13 cellular contexts compared by ENCODE assay signal in the genomic region with DNA sequence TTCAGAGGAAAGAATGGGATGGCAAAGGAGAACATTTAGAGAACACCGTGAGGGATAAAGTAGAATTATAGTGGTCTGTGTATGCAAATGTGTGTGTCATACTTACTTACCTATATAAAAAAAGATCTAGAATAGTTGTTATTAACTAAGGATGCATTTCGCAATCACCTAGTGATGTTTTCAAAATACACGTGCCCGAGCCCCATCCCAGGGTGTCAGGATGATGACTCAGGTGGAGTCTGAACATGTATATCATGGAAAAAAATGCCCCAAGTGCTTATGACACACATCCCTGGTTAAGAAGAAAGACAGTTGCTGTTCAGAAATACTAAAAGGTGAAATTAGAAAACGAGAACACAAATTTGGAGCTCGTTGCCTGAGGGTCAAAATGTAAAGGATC.
DNase-seq lines count a peak whose midpoint lies in the region; ATAC-seq, FAIRE-seq and TF ChIP-seq lines count a peak whose summit lies in the region.
"Had no signal": no experiment of that assay in that cellular context is flagged by ENCODE, and none has a peak within 500 bp of the region (broad histone marks: within the 10 kb centered on the region; RNA-seq: fewer than 3 reads in every experiment).

No MANE protein-coding gene starts in this region.

- no TSS peak for BruUV-seq in HepG2 (replicated peaks; lab: Mats Ljungman, UMichigan)

- H3K27ac ChIP-seq in HepG2 (ENCODE audit: extremely low read length, insufficient read depth, low read length) (no peak overlapping the region), WERI-Rb-1 (no peak overlapping the region)

- peak overlapping the region in 1 of 5 experiments; percentile 16 for H3K4me3 Mint-ChIP-seq in brain
- H3K4me3 Mint-ChIP-seq: IgD-negative memory B cell had no signal

- no peak for ATAC-seq in HepG2

- no peaks in the 10 kb centered on the region for H3K27me3 ChIP-seq in HepG2 (ENCODE audit: control insufficient read depth in 1 of 2, insufficient read depth in 2 of 2, low read length in 2 of 2)
- H3K27me3 ChIP-seq in WERI-Rb-1 (ENCODE audit: insufficient read depth, low read depth, severe bottlenecking): no peaks in the 10 kb centered on the region

- peak overlapping the region in 4 of 5 experiments; percentile 24 to 92 (median 73) for H3K27ac Mint-ChIP-seq in brain
- H3K27ac Mint-ChIP-seq: IgD-negative memory B cell, progenitor cell of endocrine pancreas had no signal

- in situ Hi-C loops in HepG2 (cut with HindIII; ENCODE audit: extremely low pct_ligation_motif_present, low pct_unique_long_range_greater_than_20kb): no loop called here

- H3K4me1 ChIP-seq in HepG2 (ENCODE audit: insufficient read depth, low read length): no peaks in the 10 kb centered on the region
- H3K4me1 ChIP-seq: Caco-2 had no signal

- H3K4me3 ChIP-seq in HepG2 (replicated peaks in 1 of 3; ENCODE audit: insufficient read depth in 1 of 3, low read depth in 2 of 3, low read length in 3 of 3) (no peak overlapping the region), WERI-Rb-1 (ENCODE audit: low read depth, low read length) (no peak overlapping the region)

- TF ChIP-seq EP300 in HepG2 (IDR thresholded peaks at IDR 0.05; ENCODE audit: low read depth in 2 of 2, low read length in 2 of 2): no peak
- TF ChIP-seq EP300 in HepG2 (CRISPR knock-in tag; IDR thresholded peaks at IDR 0.05; ENCODE audit: borderline replicate concordance): no peak

- no peaks in the 10 kb centered on the region for H3K79me2 ChIP-seq in HepG2 (ENCODE audit: insufficient read depth, low read length)

- H3K4me2 ChIP-seq in HepG2 (ENCODE audit: low read depth, low read length): no peak overlapping the region

- no peak overlapping the region for H3K9ac ChIP-seq in HepG2 (ENCODE audit: insufficient read depth, low read depth, low read length)

- no peak for TF ChIP-seq POLR2A in HepG2 (IDR thresholded peaks at IDR 0.05; ENCODE audit: insufficient read depth in 1 of 2, low read depth in 2 of 2, low read length in 2 of 2)

- POLR2A ChIA-PET in HepG2 (lab: Yijun Ruan, JAX): no interaction called here

- peaks cover 56% of the 10 kb centered on the region for H3K36me3 Mint-ChIP-seq in brain

- DNase-seq in Daoy (ENCODE audit: low read depth): peak; percentile 27
- peak; percentile 17 for DNase-seq in HK-2 (ENCODE audit: unreplicated experiment)
- no peak for DNase-seq in HepG2 (ENCODE audit: low spot score)
- no peak for DNase-seq in KG1 (lab: John Stamatoyannopoulos, UW)
- no peak for DNase-seq in WERI-Rb-1
- DNase-seq in mucosa of gallbladder (ENCODE audit: low spot score): no peak
- DNase-seq in NCI-H1930 (lab: John Stamatoyannopoulos, UW): no peak
- DNase-seq: activated CD4-positive, alpha-beta T cell treated with anti-CD3 and anti-CD28 coated beads for 1 hour; Caco-2; NCI-H2081 had no signal

- CTCF ChIA-PET in HepG2 (lab: Yijun Ruan, JAX; ENCODE audit: low intra/inter-chr PET ratio, low total read pairs): no interaction called here

- no peaks in the 10 kb centered on the region for H3K27me3 Mint-ChIP-seq in brain
- H3K27me3 Mint-ChIP-seq: IgD-negative memory B cell, progenitor cell of endocrine pancreas had no signal

- no peaks in the 10 kb centered on the region for H3K9me3 Mint-ChIP-seq in brain

- peaks cover 82% of the 10 kb centered on the region for H3K4me1 Mint-ChIP-seq in brain

- H2AFZ ChIP-seq in HepG2 (ENCODE audit: low read length): no peak overlapping the region

- TF ChIP-seq CTCF in brain (conservative IDR thresholded peaks at IDR 0.05) (no peak), HepG2 (CRISPR knock-in tag; IDR thresholded peaks at IDR 0.05) (no peak), WERI-Rb-1 (IDR thresholded peaks at IDR 0.05; ENCODE audit: low read depth, low read length) (no peak)

- intact Hi-C loops in HepG2 (cut with micrococcal nuclease; ENCODE audit: unreplicated experiment): no loop called here

- H3K9me3 ChIP-seq in HepG2 (ENCODE audit: low read length) (no peaks in the 10 kb centered on the region), WERI-Rb-1 (ENCODE audit: severe bottlenecking) (no peaks in the 10 kb centered on the region)
- H3K9me3 ChIP-seq: Caco-2 had no signal

- TF ChIP-seq RAD21 in HepG2 (CRISPR knock-in tag; IDR thresholded peaks at IDR 0.05): no peak

- 93% methylated on average over 6 of the region's 6 CpGs for WGBS in HepG2 (ENCODE audit: low lambda C conversion rate)

- peaks cover 4 to 30% of the 10 kb centered on the region in 2 experiments for H3K36me3 ChIP-seq in HepG2 (replicated peaks in 1 of 2; ENCODE audit: control insufficient read depth in 1 of 2, insufficient read depth in 2 of 2, low read length in 2 of 2)
- no peaks in the 10 kb centered on the region for H3K36me3 ChIP-seq in WERI-Rb-1

- H4K20me1 ChIP-seq in HepG2 (ENCODE audit: insufficient read depth, low read length): no peaks in the 10 kb centered on the region

- no peak for FAIRE-seq in HepG2 (lab: Jason Lieb, UNC)

TF ChIP-seq in HepG2, 621 proteins besides CTCF, POLR2A, EP300 and RAD21:
- no peak for TF ChIP-seq ZNF414 (CRISPR knock-in tag; IDR thresholded peaks at IDR 0.05)
- TF ChIP-seq CEBPB (IDR thresholded peaks at IDR 0.05; ENCODE audit: borderline replicate concordance, low read depth, low read length): peak; percentile 93
- TF ChIP-seq FOSL2 (CRISPR knock-in tag; IDR thresholded peaks at IDR 0.05): 0 out of 2 replicates have a peak, but pooled peaks have one; percentile 17
- TF ChIP-seq CEBPG (CRISPR knock-in tag; IDR thresholded peaks at IDR 0.05): 0 out of 2 replicates have a peak, but pooled peaks have one; percentile 8

Comparison
In these comparisons a context has a peak if more than half of its experiments do, and no peak if none do; other contexts are left out.
1. DNase-seq: peak in Daoy (single experiment) and HK-2 (single experiment); none in HepG2 (single experiment), KG1 (single experiment), WERI-Rb-1 (single experiment), mucosa of gallbladder (single experiment) and NCI-H1930 (0 of 2).